9 cellular contexts compared by ENCODE assay signal in the genomic region with DNA sequence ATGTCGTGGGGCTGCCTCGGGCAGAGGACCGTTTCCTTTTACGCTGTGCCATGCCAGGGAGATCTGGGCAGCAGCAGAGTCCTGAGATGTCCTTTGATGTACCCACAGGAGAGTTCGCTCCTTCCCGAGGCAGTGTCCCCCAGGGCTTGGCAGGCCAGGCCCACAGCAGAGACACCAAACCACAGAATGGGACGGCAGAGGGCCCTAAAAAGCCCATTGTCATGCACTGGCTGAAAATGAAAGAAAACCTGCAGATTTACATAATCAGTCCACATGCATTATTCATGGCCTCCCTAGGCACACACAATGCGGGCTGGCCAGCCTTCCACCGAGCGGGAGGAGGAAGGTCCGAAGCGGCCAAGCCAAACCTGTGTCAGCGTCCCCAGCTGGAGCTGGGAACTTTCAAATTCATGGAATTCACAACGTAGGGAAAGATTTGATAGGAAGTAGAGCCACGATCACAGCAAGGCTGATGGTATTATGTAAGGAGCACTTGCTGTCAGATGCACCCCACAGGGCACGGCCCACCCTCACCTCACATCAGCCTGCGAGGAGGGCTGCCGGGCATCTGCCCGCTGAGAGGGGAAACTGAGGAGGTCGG. TPM values are rescaled to one million over a fixed set of nuclear protein-coding genes. Genes with fewer than 3 reads are reported as not detected.
DNase-seq lines count a peak whose midpoint lies in the region; ATAC-seq, FAIRE-seq and TF ChIP-seq lines count a peak whose summit lies in the region.
"Had no signal": no experiment of that assay in that cellular context is flagged by ENCODE, and none has a peak within 500 bp of the region (broad histone marks: within the 10 kb centered on the region; RNA-seq: fewer than 3 reads in every experiment).

No MANE protein-coding gene starts in this region.

- H3K27ac ChIP-seq in K562 (ENCODE audit: extremely low read depth, low read depth, low read length): no peak overlapping the region
- H3K27ac ChIP-seq: gastrocnemius medialis had no signal

- peaks cover 3% of the 10 kb centered on the region for H4K20me1 ChIP-seq in K562 (replicated peaks; ENCODE audit: control insufficient read depth, insufficient read depth, low read length)

- ATAC-seq in HG02870 (IDR thresholded peaks at IDR 0.05; ENCODE audit: unreplicated experiment) (peak; percentile 58), K562 (peak; percentile 56), naive B cell (ENCODE audit: low read depth in 2 of 2) (peak; percentile 53 to 68), HG03571 (IDR thresholded peaks at IDR 0.05; ENCODE audit: unreplicated experiment) (no peak)
- ATAC-seq: gastrocnemius medialis had no signal

- BruUV-seq in K562 (replicated peaks; lab: Mats Ljungman, UMichigan): no TSS peak

- TF ChIP-seq RAD21 in K562 (CRISPR knock-in tag; conservative IDR thresholded peaks at IDR 0.05 in 1 of 2, IDR thresholded peaks at IDR 0.05 in 1 of 2): no peak

- peaks cover 0 to 11% of the 10 kb centered on the region in 2 experiments; a peak in 3 of 5 replicates for H3K4me1 ChIP-seq in K562 (replicated peaks in 1 of 2; ENCODE audit: control insufficient read depth in 2 of 2, insufficient read depth in 2 of 2, low read length in 2 of 2)
- H3K4me1 ChIP-seq: gastrocnemius medialis had no signal

- H3K9me3 Mint-ChIP-seq in naive B cell: no peaks in the 10 kb centered on the region
- H3K9me3 Mint-ChIP-seq in activated CD4-positive, alpha-beta memory T cell treated with anti-CD3 and anti-CD28 coated beads for 36 hours: no peaks in the 10 kb centered on the region
- no peaks in the 10 kb centered on the region for H3K9me3 Mint-ChIP-seq in activated naive CD4-positive, alpha-beta T cell treated with anti-CD3 and anti-CD28 coated beads for 36 hours

- TF ChIP-seq EP300 in K562 (IDR thresholded peaks at IDR 0.05; ENCODE audit: low read length): no peak

- H2AFZ ChIP-seq in K562 (ENCODE audit: low read depth, low read length): no peak overlapping the region

- H3K4me3 Mint-ChIP-seq in naive B cell: peak overlapping the region in 7 of 8 donors; percentile 68 to 91 (median 83)
- H3K4me3 Mint-ChIP-seq in activated CD4-positive, alpha-beta memory T cell treated with anti-CD3 and anti-CD28 coated beads for 36 hours: no peak overlapping the region
- no peak overlapping the region for H3K4me3 Mint-ChIP-seq in activated naive CD4-positive, alpha-beta T cell treated with anti-CD3 and anti-CD28 coated beads for 36 hours

- H3K79me2 ChIP-seq in K562 (ENCODE audit: control insufficient read depth, insufficient read depth, low read length): no peaks in the 10 kb centered on the region

- DNase-seq in GM10266 (ENCODE audit: extremely low spot score): peak; percentile 54
- DNase-seq in K562 (ENCODE audit: extremely low read depth in 1 of 4, low spot score in 3 of 4): peak in 1 of 4 experiments; percentile 29
- DNase-seq in naive B cell: peak; percentile 8
- no peak for DNase-seq in stimulated activated naive CD4-positive, alpha-beta T cell treated with Interleukin-2 at 50 U/mL for 16 hours (lab: John Stamatoyannopoulos, UW)
- no peak for DNase-seq in activated CD4-positive, alpha-beta memory T cell treated with anti-CD3 and anti-CD28 coated beads for 36 hours
- DNase-seq in activated naive CD4-positive, alpha-beta T cell treated with anti-CD3 and anti-CD28 coated beads for 36 hours: no peak
- DNase-seq: gastrocnemius medialis had no signal

- CTCF ChIA-PET in K562 (lab: Yijun Ruan, JAX; ENCODE audit: low intra/inter-chr PET ratio): no interaction called here
- CTCF ChIA-PET in activated CD4-positive, alpha-beta memory T cell treated with anti-CD3 and anti-CD28 coated beads for 36 hours (lab: Charles Lee): no interaction called here
- CTCF ChIA-PET in activated naive CD4-positive, alpha-beta T cell treated with anti-CD3 and anti-CD28 coated beads for 36 hours (lab: Charles Lee): no interaction called here

- H3K36me3 ChIP-seq in K562 (ENCODE audit: control insufficient read depth, insufficient read depth, low read length): no peaks in the 10 kb centered on the region
- H3K36me3 ChIP-seq: gastrocnemius medialis had no signal

- H3K9me1 ChIP-seq in K562 (ENCODE audit: control insufficient read depth, insufficient read depth, low read length): no peaks in the 10 kb centered on the region

- peaks cover 68 to 87% of the 10 kb centered on the region in 2 experiments for H3K27me3 ChIP-seq in K562 (ENCODE audit: control insufficient read depth in 2 of 2, insufficient read depth in 2 of 2, low read length in 2 of 2)

- TF ChIP-seq POLR2A in K562 (conservative IDR thresholded peaks at IDR 0.05): no peak

- in situ Hi-C loops in K562 (cut with MboI): no loop called here

- WGBS in K562 (ENCODE audit: insufficient coverage, low coverage, missing lambda C conversion rate): 18% methylated on average over 19 of the region's 20 CpGs

- intact Hi-C loops in K562 (cut with micrococcal nuclease): no loop called here
- intact Hi-C loops in activated CD4-positive, alpha-beta memory T cell treated with anti-CD3 and anti-CD28 coated beads for 36 hours (cut with micrococcal nuclease): no loop called here
- intact Hi-C loops in activated naive CD4-positive, alpha-beta T cell treated with anti-CD3 and anti-CD28 coated beads for 36 hours (cut with micrococcal nuclease): no loop called here

- peaks cover 4 to 41% (median 40%) of the 10 kb centered on the region in 3 donors for H3K27me3 Mint-ChIP-seq in naive B cell
- peaks cover 22% of the 10 kb centered on the region for H3K27me3 Mint-ChIP-seq in activated CD4-positive, alpha-beta memory T cell treated with anti-CD3 and anti-CD28 coated beads for 36 hours
- H3K27me3 Mint-ChIP-seq in activated naive CD4-positive, alpha-beta T cell treated with anti-CD3 and anti-CD28 coated beads for 36 hours (ENCODE audit: low read depth): peaks cover 24% of the 10 kb centered on the region

- H3K4me3 ChIP-seq in K562: no peak overlapping the region
- H3K4me3 ChIP-seq: gastrocnemius medialis had no signal

- H3K9me3 ChIP-seq in K562 (replicated peaks; ENCODE audit: control insufficient read depth, insufficient read depth, low read depth, low read length): no peaks in the 10 kb centered on the region
- H3K9me3 ChIP-seq: gastrocnemius medialis had no signal

- FAIRE-seq in K562 (lab: Jason Lieb, UNC): no peak

- no peaks in the 10 kb centered on the region for H3K36me3 Mint-ChIP-seq in naive B cell
- H3K36me3 Mint-ChIP-seq in activated CD4-positive, alpha-beta memory T cell treated with anti-CD3 and anti-CD28 coated beads for 36 hours: no peaks in the 10 kb centered on the region
- H3K36me3 Mint-ChIP-seq in activated naive CD4-positive, alpha-beta T cell treated with anti-CD3 and anti-CD28 coated beads for 36 hours (ENCODE audit: low read depth): no peaks in the 10 kb centered on the region

- no peak overlapping the region; the same call in 1 of the 2 replicates for H3K4me2 ChIP-seq in K562 (ENCODE audit: insufficient read depth, low read length)

- H3K4me1 Mint-ChIP-seq in naive B cell: peaks cover 14 to 25% (median 20%) of the 10 kb centered on the region in 3 donors
- H3K4me1 Mint-ChIP-seq in activated CD4-positive, alpha-beta memory T cell treated with anti-CD3 and anti-CD28 coated beads for 36 hours (ENCODE audit: low read depth): peaks cover 11% of the 10 kb centered on the region
- peaks cover 11% of the 10 kb centered on the region for H3K4me1 Mint-ChIP-seq in activated naive CD4-positive, alpha-beta T cell treated with anti-CD3 and anti-CD28 coated beads for 36 hours (ENCODE audit: low read depth)

- H3K9ac ChIP-seq in K562 (ENCODE audit: insufficient read depth in 1 of 2, low read depth in 2 of 2, low read length in 2 of 2): 0 out of 4 replicates have a peak overlapping the region, but pooled peaks of 1 of the 2 experiments have one; percentile 45

- peak overlapping the region in 4 of 6 donors; percentile 27 to 89 (median 43) for H3K27ac Mint-ChIP-seq in naive B cell
- no peak overlapping the region for H3K27ac Mint-ChIP-seq in activated CD4-positive, alpha-beta memory T cell treated with anti-CD3 and anti-CD28 coated beads for 36 hours
- H3K27ac Mint-ChIP-seq in activated naive CD4-positive, alpha-beta T cell treated with anti-CD3 and anti-CD28 coated beads for 36 hours: no peak overlapping the region

- POLR2A ChIA-PET in K562 (lab: Yijun Ruan, JAX): interaction anchor here (0.9 kb wide), 1 partner anchor 24 kb away, joined by 4 read pairs; no protein-coding TSS in a partner anchor
- POLR2A ChIA-PET in activated CD4-positive, alpha-beta memory T cell treated with anti-CD3 and anti-CD28 coated beads for 36 hours (lab: Charles Lee): no interaction called here

- peak; percentile 7 for TF ChIP-seq CTCF in GM10266 (IDR thresholded peaks at IDR 0.05; ENCODE audit: control insufficient read depth, insufficient read depth, low read depth, missing control alignments)
- no peak for TF ChIP-seq CTCF in K562 (IDR thresholded peaks at IDR 0.05 in 2 of 3, conservative IDR thresholded peaks at IDR 0.05 in 1 of 3; ENCODE audit: insufficient read depth in 2 of 3, low read depth in 1 of 3, low read length in 3 of 3)

RNA-seq across cellular contexts. Expression of a gene that starts 25.3 kb away (rescaled TPM):
- total RNA-seq in K562 (2011; cell fraction: chromatin; rRNA removed; ENCODE audit: low replicate concordance): 5.8 and 18.8 TPM in 2 replicates
- total RNA-seq in K562 (2011; cell fraction: nucleolus; rRNA removed): 14.5 and 18.0 TPM in 2 replicates
- 10.8 and 14.2 TPM in 2 replicates for total RNA-seq in K562 (2011; cell fraction: nucleoplasm; rRNA removed)
- total RNA-seq in K562 (2014; rRNA removed): 53.6 and 62.9 TPM in 2 replicates
- 8.6 and 8.8 TPM in 2 replicates for total RNA-seq in K562 (2014; rRNA removed; fragmentation: Illumina TruSeq; extraction: Trizol)
- 25.2 and 27.9 TPM in 2 replicates for total RNA-seq in K562 (2015; rRNA removed; fragmentation: Illumina TruSeq; extraction: Trizol)
- 64.3 and 70.0 TPM in 2 replicates for total RNA-seq in K562 (2021)
- 19.7 and 22.8 TPM in 2 replicates for polyA plus RNA-seq in K562 (2011; rRNA removed)
- 25.0 and 52.4 TPM in 2 replicates for polyA plus RNA-seq in K562 (2011; cell fraction: cytosol; rRNA removed)
- 15.0 and 24.5 TPM in 2 replicates for polyA plus RNA-seq in K562 (2011; cell fraction: nucleus; rRNA removed)
- 38.1 and 44.7 TPM in 2 replicates for polyA plus RNA-seq in K562 (2012)
- polyA plus RNA-seq in K562 (2014; fragmentation: Illumina TruSeq; extraction: Trizol): 26.1 and 40.7 TPM in 2 replicates
- polyA plus RNA-seq in K562 (2014; fragmentation: Nextera tagmentation; extraction: Ambion mirVana): 1 to 10 TPM; 1.7 to 1.8 TPM
- polyA plus RNA-seq in K562 (2014; rRNA removed): 62.3 and 73.5 TPM in 2 replicates
- polyA minus RNA-seq in K562 (2011; rRNA and poly(A)+ RNA removed): 5.5 and 6.9 TPM in 2 replicates
- 16.4 and 20.5 TPM in 2 replicates for polyA minus RNA-seq in K562 (2011; cell fraction: cytosol; rRNA and poly(A)+ RNA removed)
- polyA minus RNA-seq in K562 (2011; cell fraction: nucleus; rRNA and poly(A)+ RNA removed): 4.4 and 5.1 TPM in 2 replicates
- polyA plus RNA-seq in naive B cell (ENCODE audit: low read depth in 6 of 6): 10 to 100 TPM; 34.1 to 49.5 (median 44.3) TPM
- total RNA-seq in activated CD4-positive, alpha-beta memory T cell treated with anti-CD3 and anti-CD28 coated beads for 36 hours: 10 to 100 TPM; 60.4 to 61.3 TPM
- 10 to 100 TPM; 35.0 to 36.0 TPM for total RNA-seq in activated naive CD4-positive, alpha-beta T cell treated with anti-CD3 and anti-CD28 coated beads for 36 hours

RNA-seq across cellular contexts. Expression of a gene that starts 53.8 kb away (rescaled TPM):
- total RNA-seq in K562 (2011; cell fraction: chromatin; rRNA removed; ENCODE audit: low replicate concordance): not detected in 2 replicates
- not detected in 2 replicates for total RNA-seq in K562 (2011; cell fraction: nucleolus; rRNA removed)
- total RNA-seq in K562 (2011; cell fraction: nucleoplasm; rRNA removed): not detected in 2 replicates
- not detected in 2 replicates for total RNA-seq in K562 (2014; rRNA removed)
- not detected in 2 replicates for total RNA-seq in K562 (2014; rRNA removed; fragmentation: Illumina TruSeq; extraction: Trizol)
- not detected in 2 replicates for total RNA-seq in K562 (2015; rRNA removed; fragmentation: Illumina TruSeq; extraction: Trizol)
- total RNA-seq in K562 (2021): 0.84 and 1.2 TPM in 2 replicates
- polyA plus RNA-seq in K562 (2011; rRNA removed): not detected in 2 replicates
- polyA plus RNA-seq in K562 (2011; cell fraction: cytosol; rRNA removed): not detected in 2 replicates
- polyA plus RNA-seq in K562 (2011; cell fraction: nucleus; rRNA removed): not detected in 2 replicates
- 0.03 and 0.12 TPM in 2 replicates for polyA plus RNA-seq in K562 (2012)
- polyA plus RNA-seq in K562 (2014; fragmentation: Illumina TruSeq; extraction: Trizol): not detected in 2 replicates
- polyA plus RNA-seq in K562 (2014; fragmentation: Nextera tagmentation; extraction: Ambion mirVana): not detected
- polyA plus RNA-seq in K562 (2014; rRNA removed): not detected in 2 replicates
- polyA minus RNA-seq in K562 (2011; rRNA and poly(A)+ RNA removed): not detected in 2 replicates
- polyA minus RNA-seq in K562 (2011; cell fraction: cytosol; rRNA and poly(A)+ RNA removed): not detected in 2 replicates
- polyA minus RNA-seq in K562 (2011; cell fraction: nucleus; rRNA and poly(A)+ RNA removed): not detected in 2 replicates
- not detected for polyA plus RNA-seq in naive B cell (ENCODE audit: low read depth in 6 of 6)
- under 1 TPM in 1 of 2 experiments, not detected in 1; 0.31 TPM for total RNA-seq in activated CD4-positive, alpha-beta memory T cell treated with anti-CD3 and anti-CD28 coated beads for 36 hours
- total RNA-seq in activated naive CD4-positive, alpha-beta T cell treated with anti-CD3 and anti-CD28 coated beads for 36 hours: not detected

Comparison
In these comparisons a context has a peak if more than half of its experiments do, and no peak if none do; other contexts are left out.
1. DNase-seq: peak in GM10266 (single experiment) and naive B cell (single experiment); none in stimulated activated naive CD4-positive, alpha-beta T cell treated with Interleukin-2 at 50 U/mL for 16 hours (single experiment), activated CD4-positive, alpha-beta memory T cell treated with anti-CD3 and anti-CD28 coated beads for 36 hours (single experiment) and activated naive CD4-positive, alpha-beta T cell treated with anti-CD3 and anti-CD28 coated beads for 36 hours (single experiment).
2. H3K27ac Mint-ChIP-seq: peak in naive B cell (4 of 6); none in activated CD4-positive, alpha-beta memory T cell treated with anti-CD3 and anti-CD28 coated beads for 36 hours (single experiment) and activated naive CD4-positive, alpha-beta T cell treated with anti-CD3 and anti-CD28 coated beads for 36 hours (single experiment).
3. H3K4me3 Mint-ChIP-seq: peak in naive B cell (7 of 8); none in activated CD4-positive, alpha-beta memory T cell treated with anti-CD3 and anti-CD28 coated beads for 36 hours (single experiment) and activated naive CD4-positive, alpha-beta T cell treated with anti-CD3 and anti-CD28 coated beads for 36 hours (single experiment).